1 cellular context compared by ENCODE assay signal in the genomic region with DNA sequence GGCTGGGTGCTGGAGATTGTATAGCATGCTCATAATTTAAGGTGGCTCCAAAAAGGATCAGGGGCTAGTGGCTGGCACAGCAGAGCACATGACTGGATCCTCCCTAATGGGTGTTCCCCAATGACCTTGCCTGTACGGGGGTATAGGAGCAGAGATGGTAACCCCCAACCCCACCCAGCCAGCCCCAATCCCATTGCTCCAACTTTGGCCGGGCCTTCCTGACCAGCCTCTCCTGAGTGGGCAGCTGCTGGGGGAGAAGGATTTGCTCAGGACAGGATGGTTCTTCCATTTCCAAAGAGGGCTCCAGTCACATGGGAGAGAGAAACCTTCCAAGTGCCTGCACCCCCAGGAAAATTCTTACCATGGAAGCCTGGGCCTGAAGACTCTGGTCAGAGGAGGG.
TF ChIP-seq lines count a peak whose summit lies in the region.

No MANE protein-coding gene starts in this region.

TF ChIP-seq in H1, 55 proteins besides CTCF, POLR2A, EP300 and RAD21:
- TF ChIP-seq HDAC6 (IDR thresholded peaks at IDR 0.05; ENCODE audit: low read depth, low read length) (no peak), POU5F1 (IDR thresholded peaks at IDR 0.05; ENCODE audit: low read depth, low read length) (no peak), SIN3A (conservative IDR thresholded peaks at IDR 0.05 in 1 of 2, IDR thresholded peaks at IDR 0.05 in 1 of 2; ENCODE audit: low read depth in 1 of 2, low read length in 2 of 2) (no peak), GABPA (IDR thresholded peaks at IDR 0.05; ENCODE audit: borderline replicate concordance, insufficient read depth, low read length) (no peak)
